28 cellular contexts compared by ENCODE assay signal in the genomic region with DNA sequence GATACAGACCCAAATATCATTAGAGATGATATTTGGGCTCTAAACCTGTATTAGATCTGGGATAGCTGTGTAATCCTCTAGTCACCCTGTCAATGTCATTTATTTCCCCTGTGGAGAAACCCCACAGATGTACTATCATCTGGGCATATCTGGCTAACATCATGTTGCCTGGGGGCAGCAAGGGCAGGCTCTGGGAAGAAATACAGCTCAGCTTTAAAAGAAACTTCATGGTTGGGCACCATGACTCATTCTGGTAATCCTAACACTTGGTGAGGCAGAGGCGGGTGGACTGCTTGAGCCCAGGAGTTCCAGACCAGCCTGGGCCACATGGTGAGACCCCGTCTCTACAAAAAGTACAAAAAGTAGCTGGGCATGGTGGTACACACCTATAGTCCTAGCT.
DNase-seq lines count a peak whose midpoint lies in the region; FAIRE-seq and TF ChIP-seq lines count a peak whose summit lies in the region.
"Had no signal": no experiment of that assay in that cellular context is flagged by ENCODE, and none has a peak within 500 bp of the region (broad histone marks: within the 10 kb centered on the region; RNA-seq: fewer than 3 reads in every experiment).

No MANE protein-coding gene starts in this region.

- H3K27ac ChIP-seq in trophoblast cell (ENCODE audit: low read depth, low read length) = no peak overlapping the region
- H3K27ac ChIP-seq: 22Rv1, colonic mucosa, esophagus squamous epithelium, lower lobe of right lung had no signal

- H3K4me1 Mint-ChIP-seq in activated T-helper 1 cell treated with anti-CD3 and anti-CD28 coated beads, Interleukin-12 subunit alpha, Interleukin-12 subunit beta, Interleukin-2, Interleukin-4 antibody, amounts not matched to agents 30 ng/mL and 10 ng/mL and 1 ng/mL, durations not matched to agents 14 hours and 24 hours and 36 hours (ENCODE audit: low read depth) = no peaks in the 10 kb centered on the region
- H3K4me1 Mint-ChIP-seq: CD4-positive, alpha-beta memory T cell had no signal

- no peak for TF ChIP-seq POLR2A in GM12892 (IDR thresholded peaks at IDR 0.05; ENCODE audit: low read depth, low read length)

- intact Hi-C loops in activated T-helper 1 cell treated with anti-CD3 and anti-CD28 coated beads, Interleukin-12 subunit alpha, Interleukin-12 subunit beta, Interleukin-2, Interleukin-4 antibody, amounts not matched to agents 30 ng/mL and 10 ng/mL and 1 ng/mL, durations not matched to agents 14 hours and 24 hours and 36 hours (cut with micrococcal nuclease) = no loop called here

- no peak overlapping the region for H3K9ac ChIP-seq in trophoblast cell (ENCODE audit: low read length)

- H3K4me2 ChIP-seq in trophoblast cell (ENCODE audit: low read length) = no peak overlapping the region

- H3K9me3 Mint-ChIP-seq in activated T-helper 1 cell treated with anti-CD3 and anti-CD28 coated beads, Interleukin-12 subunit alpha, Interleukin-12 subunit beta, Interleukin-2, Interleukin-4 antibody, amounts not matched to agents 30 ng/mL and 10 ng/mL and 1 ng/mL, durations not matched to agents 14 hours and 24 hours and 36 hours = no peaks in the 10 kb centered on the region
- H3K9me3 Mint-ChIP-seq: brain had no signal

- no peak overlapping the region for H2AK5ac ChIP-seq in trophoblast cell (ENCODE audit: low read length)

- H2BK5ac ChIP-seq in trophoblast cell (ENCODE audit: low read depth, low read length, poor library complexity) = peak overlapping the region; percentile 13

- H3K14ac ChIP-seq in trophoblast cell (ENCODE audit: low read length) = no peak overlapping the region

- H3K36me3 ChIP-seq in trophoblast cell (ENCODE audit: control insufficient read depth in 1 of 2, insufficient read depth in 2 of 2, low read length in 2 of 2) = no peaks in the 10 kb centered on the region
- H3K36me3 ChIP-seq: colonic mucosa, esophagus squamous epithelium, lower lobe of right lung had no signal

- H3K27me3 ChIP-seq in trophoblast cell (ENCODE audit: insufficient read depth, low read length) = no peaks in the 10 kb centered on the region
- H3K27me3 ChIP-seq: colonic mucosa, esophagus squamous epithelium had no signal

- no peaks in the 10 kb centered on the region for H3K36me3 Mint-ChIP-seq in activated T-helper 1 cell treated with anti-CD3 and anti-CD28 coated beads, Interleukin-12 subunit alpha, Interleukin-12 subunit beta, Interleukin-2, Interleukin-4 antibody, amounts not matched to agents 30 ng/mL and 10 ng/mL and 1 ng/mL, durations not matched to agents 14 hours and 24 hours and 36 hours (ENCODE audit: low read depth)
- H3K36me3 Mint-ChIP-seq: CD4-positive, alpha-beta memory T cell had no signal

- H4K12ac ChIP-seq in trophoblast cell (ENCODE audit: low read depth, low read length) = no peak overlapping the region

- H3K4me3 ChIP-seq in trophoblast cell (ENCODE audit: low read depth, low read length) = no peak overlapping the region
- H3K4me3 ChIP-seq: colonic mucosa, esophagus squamous epithelium, lower lobe of right lung had no signal

- H4K8ac ChIP-seq in trophoblast cell (ENCODE audit: low read depth, low read length) = no peak overlapping the region

- FAIRE-seq in GM12892 (lab: Jason Lieb, UNC) (no peak), urothelium cell line (lab: Jason Lieb, UNC) (no peak)

- no peaks in the 10 kb centered on the region for H3K9me3 ChIP-seq in trophoblast cell (ENCODE audit: insufficient read depth, low read depth, low read length)
- H3K9me3 ChIP-seq: colonic mucosa, esophagus squamous epithelium, lower lobe of right lung had no signal

- H3K4me3 Mint-ChIP-seq in activated T-helper 1 cell treated with anti-CD3 and anti-CD28 coated beads, Interleukin-12 subunit alpha, Interleukin-12 subunit beta, Interleukin-2, Interleukin-4 antibody, amounts not matched to agents 30 ng/mL and 10 ng/mL and 1 ng/mL, durations not matched to agents 14 hours and 24 hours and 36 hours = no peak overlapping the region
- H3K4me3 Mint-ChIP-seq: activated CD8-positive, alpha-beta T cell treated with anti-CD3 and anti-CD28 coated beads, Interleukin-2, amount 10 ng/mL, durations not matched to agents 7 days and 5 days; brain; CD4-positive, alpha-beta memory T cell; effector memory CD8-positive, alpha-beta T cell; neural crest cell had no signal

- H3K4me1 ChIP-seq in trophoblast cell (ENCODE audit: control insufficient read depth in 1 of 2, insufficient read depth in 2 of 2, low read length in 2 of 2) = peaks cover 9 to 11% of the 10 kb centered on the region in 2 experiments
- H3K4me1 ChIP-seq: colonic mucosa had no signal

- no peak overlapping the region for H3K27ac Mint-ChIP-seq in activated T-helper 1 cell treated with anti-CD3 and anti-CD28 coated beads, Interleukin-12 subunit alpha, Interleukin-12 subunit beta, Interleukin-2, Interleukin-4 antibody, amounts not matched to agents 30 ng/mL and 10 ng/mL and 1 ng/mL, durations not matched to agents 14 hours and 24 hours and 36 hours
- H3K27ac Mint-ChIP-seq: activated CD8-positive, alpha-beta T cell treated with anti-CD3 and anti-CD28 coated beads, Interleukin-2, amount 10 ng/mL, durations not matched to agents 7 days and 5 days; brain; CD4-positive, alpha-beta memory T cell; effector memory CD8-positive, alpha-beta T cell had no signal

- peak overlapping the region; percentile 39 for H2BK12ac ChIP-seq in trophoblast cell (ENCODE audit: low read length)

- H4K91ac ChIP-seq in trophoblast cell (ENCODE audit: low read depth, low read length) = no peak overlapping the region

- H2AFZ ChIP-seq in trophoblast cell (ENCODE audit: insufficient read depth, low read length, poor library complexity) = no peak overlapping the region

- H3K4ac ChIP-seq in trophoblast cell (ENCODE audit: low read depth, low read length) = no peak overlapping the region

- H3K18ac ChIP-seq in trophoblast cell (ENCODE audit: low read length) = no peak overlapping the region

- whole genome bisulfite sequencing in trophoblast cell (ENCODE audit: extremely low coverage, insufficient coverage, insufficient read length) = no CpG with 5 or more reads among the region's 2 CpGs

- no peak overlapping the region for H2BK120ac ChIP-seq in trophoblast cell (ENCODE audit: insufficient read depth, low read length, poor library complexity)

- H3K23ac ChIP-seq in trophoblast cell (ENCODE audit: low read length) = no peak overlapping the region

- DNase-seq in NCI-H146 (lab: John Stamatoyannopoulos, UW) (peak; percentile 9), NCI-H146 treated with DMSO at 0.1 percent for 48 hours (lab: John Stamatoyannopoulos, UW; ENCODE audit: unreplicated experiment) (no peak), NCI-H69 (lab: John Stamatoyannopoulos, UW) (peak; percentile 21), amniotic stem cell (lab: John Stamatoyannopoulos, UW) (peak; percentile 7), trophoblast cell (no peak), GM12892 (ENCODE audit: insufficient read length) (no peak), urothelium cell line (ENCODE audit: low spot score) (no peak)
- DNase-seq in activated T-helper 1 cell treated with anti-CD3 and anti-CD28 coated beads, Interleukin-12 subunit alpha, Interleukin-12 subunit beta, Interleukin-2, Interleukin-4 antibody, amounts not matched to agents 30 ng/mL and 10 ng/mL and 1 ng/mL, durations not matched to agents 14 hours and 24 hours and 36 hours (ENCODE audit: low spot score) = no peak
- DNase-seq: activated CD8-positive, alpha-beta T cell treated with anti-CD3 and anti-CD28 coated beads, Interleukin-2, amount 10 ng/mL, durations not matched to agents 7 days and 5 days; activated effector memory CD4-positive, alpha-beta T cell treated with anti-CD3 and anti-CD28 coated beads, Interleukin-2, amount 50 U/mL, for 16 hours; activated T-cell treated with anti-CD3 and anti-CD28 coated beads for 4 hours; CD4-positive, alpha-beta memory T cell; colonic mucosa; DMS 273 treated with DMSO at 0.1 percent for 48 hours; effector memory CD8-positive, alpha-beta T cell; esophagus squamous epithelium; GOT3; KBM-7; lower lobe of right lung; NCI-H1930; right cardiac atrium; Right ventricle myocardium superior; stimulated activated CD4-positive, alpha-beta T cell treated with anti-CD3 and anti-CD28 coated beads, Interleukin-12 subunit alpha, Interleukin-12 subunit beta, amount 100 ng/mL, for 4 hours; stimulated activated CD4-positive, alpha-beta T cell treated with anti-CD3 and anti-CD28 coated beads, Interleukin-4, amount 100 ng/mL, for 24 hours; stimulated activated naive CD4-positive, alpha-beta T cell had no signal

- H3K79me2 ChIP-seq in trophoblast cell (ENCODE audit: control insufficient read depth, insufficient read depth, low read length, poor library complexity) = no peaks in the 10 kb centered on the region

- H3K79me1 ChIP-seq in trophoblast cell (ENCODE audit: low read length) = peaks cover 5% of the 10 kb centered on the region

- H3K27me3 Mint-ChIP-seq in activated T-helper 1 cell treated with anti-CD3 and anti-CD28 coated beads, Interleukin-12 subunit alpha, Interleukin-12 subunit beta, Interleukin-2, Interleukin-4 antibody, amounts not matched to agents 30 ng/mL and 10 ng/mL and 1 ng/mL, durations not matched to agents 14 hours and 24 hours and 36 hours (ENCODE audit: insufficient read depth) = no peaks in the 10 kb centered on the region
- H3K27me3 Mint-ChIP-seq: brain; CD4-positive, alpha-beta memory T cell; effector memory CD8-positive, alpha-beta T cell had no signal

Comparison
In these comparisons a context has a peak if more than half of its experiments do, and no peak if none do; other contexts are left out.
1. DNase-seq: peak in NCI-H146 (single experiment), NCI-H69 (single experiment) and amniotic stem cell (single experiment); none in NCI-H146 treated with DMSO at 0.1 percent for 48 hours (single experiment), trophoblast cell (0 of 2), activated T-helper 1 cell treated with anti-CD3 and anti-CD28 coated beads, Interleukin-12 subunit alpha, Interleukin-12 subunit beta, Interleukin-2, Interleukin-4 antibody, amounts not matched to agents 30 ng/mL and 10 ng/mL and 1 ng/mL, durations not matched to agents 14 hours and 24 hours and 36 hours (single experiment), GM12892 (single experiment) and urothelium cell line (single experiment).